In the genomic region with DNA sequence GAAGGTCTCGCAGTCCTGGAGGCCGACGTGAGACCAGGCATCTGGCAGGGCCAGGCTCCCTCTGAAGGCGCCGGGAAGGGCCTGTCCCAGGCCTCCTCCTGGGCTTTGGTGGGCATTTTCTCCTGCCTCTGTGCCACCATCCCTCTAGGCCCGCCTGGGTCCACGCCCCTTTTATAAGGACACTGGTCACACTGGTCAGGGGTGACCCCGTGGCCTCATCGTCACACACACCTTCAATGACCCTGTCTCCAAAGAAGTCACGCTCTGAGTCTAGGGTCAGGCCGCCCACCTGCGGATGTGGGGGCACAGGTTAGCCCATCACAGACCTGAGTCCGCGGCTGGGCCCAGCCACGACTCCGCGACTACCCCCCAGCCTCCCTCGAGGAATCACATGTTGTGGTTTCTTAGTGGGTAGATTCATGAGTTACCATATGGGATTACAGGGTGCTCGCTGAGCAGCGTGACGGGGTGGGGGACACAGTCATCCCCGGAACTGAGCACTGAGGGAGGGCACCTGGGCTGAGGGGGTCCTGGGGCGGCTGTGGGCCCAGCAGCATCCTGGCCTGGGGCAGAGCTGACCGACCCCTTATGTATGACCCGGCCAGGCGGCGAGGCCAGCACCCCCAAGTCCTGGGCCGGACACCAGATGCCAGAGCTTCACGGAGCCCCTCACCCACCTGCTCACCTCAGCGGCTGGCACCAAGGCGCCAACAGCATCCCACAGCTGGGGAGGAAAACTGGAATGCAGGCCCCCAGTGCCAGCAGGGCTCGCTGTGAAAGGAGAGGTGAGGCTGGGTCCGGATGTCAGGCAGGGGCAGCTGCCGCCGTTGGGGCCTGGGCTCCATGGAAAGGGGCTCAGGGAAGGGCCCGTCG, we compare ENCODE assay signal across 16 cellular contexts.
DNase-seq lines count a peak whose midpoint lies in the region; ATAC-seq and TF ChIP-seq lines count a peak whose summit lies in the region.
"Had no signal": no experiment of that assay in that cellular context is flagged by ENCODE, and none has a peak within 500 bp of the region (broad histone marks: within the 10 kb centered on the region; RNA-seq: fewer than 3 reads in every experiment).

No MANE protein-coding gene starts in this region.

- no peaks in the 10 kb centered on the region for H3K9me3 ChIP-seq in adrenal gland (replicated peaks in 1 of 3)
- H3K9me3 ChIP-seq: A549 had no signal

- no peak for TF ChIP-seq POLR2A in adrenal gland (IDR thresholded peaks at IDR 0.05)

- POLR2A ChIA-PET in activated CD8-positive, alpha-beta T cell treated with anti-CD3 and anti-CD28 coated beads, Interleukin-2, amount 10 ng/mL, durations not matched to agents 7 days and 5 days (lab: Charles Lee), result no interaction called here
- POLR2A ChIA-PET in activated CD8-positive, alpha-beta T cell treated with anti-CD3 and anti-CD28 coated beads for 36 hours (lab: Charles Lee), result no interaction called here
- POLR2A ChIA-PET in WTC11 (lab: Charles Lee), result no interaction called here

- H3K36me3 ChIP-seq in adrenal gland (replicated peaks in 1 of 2), result no peaks in the 10 kb centered on the region

- H3K4me1 ChIP-seq in adrenal gland (replicated peaks in 1 of 2), result no peaks in the 10 kb centered on the region
- H3K4me1 ChIP-seq: A549 had no signal

- DNase-seq in activated CD8-positive, alpha-beta T cell treated with anti-CD3 and anti-CD28 coated beads, Interleukin-2, amount 10 ng/mL, durations not matched to agents 7 days and 5 days, result peak; percentile 15
- no peak for DNase-seq in activated CD8-positive, alpha-beta T cell treated with anti-CD3 and anti-CD28 coated beads for 36 hours
- DNase-seq in adrenal gland (peak in 4 of 7 donors; percentile 11 to 44 (median 16)), mesenteric fat pad (ENCODE audit: low spot score) (peak; percentile 89), WTC11 (ENCODE audit: low spot score) (no peak), NCI-H69 (lab: John Stamatoyannopoulos, UW) (no peak)
- no peak for DNase-seq in stimulated activated naive B cell treated with anti-CD40 and anti-IgM and Interleukin-4, amounts not matched to agents 10 μg/mL and 1 μg/mL and 100 μg/mL, for 72 hours
- DNase-seq in activated CD4-positive, CD25-positive, alpha-beta regulatory T cell treated with anti-CD3 and anti-CD28 coated beads, Interleukin-2, amount 50 U/mL, for 72 hours, result no peak
- DNase-seq: activated CD4-positive, alpha-beta T cell treated with anti-CD3 and anti-CD28 coated beads for 48 hours; NCI-H1930; NCI-H510A; stimulated activated CD4-positive, alpha-beta T cell treated with anti-CD3 and anti-CD28 coated beads, Interleukin-4, amount 100 ng/mL, for 4 hours; trophoblast cell had no signal

- TF ChIP-seq CTCF in activated CD8-positive, alpha-beta T cell treated with anti-CD3 and anti-CD28 coated beads for 36 hours (IDR thresholded peaks at IDR 0.05), result no peak
- no peak for TF ChIP-seq CTCF in adrenal gland (IDR thresholded peaks at IDR 0.05)
- no peak for TF ChIP-seq CTCF in WTC11 (IDR thresholded peaks at IDR 0.05)

- H3K27me3 Mint-ChIP-seq in activated CD8-positive, alpha-beta T cell treated with anti-CD3 and anti-CD28 coated beads, Interleukin-2, amount 10 ng/mL, durations not matched to agents 7 days and 5 days (ENCODE audit: low read depth), result peaks cover 4% of the 10 kb centered on the region
- H3K27me3 Mint-ChIP-seq in activated CD8-positive, alpha-beta T cell treated with anti-CD3 and anti-CD28 coated beads for 36 hours, result peaks cover 5% of the 10 kb centered on the region
- H3K27me3 Mint-ChIP-seq in stimulated activated naive B cell treated with anti-CD40 and anti-IgM and Interleukin-4, amounts not matched to agents 10 μg/mL and 1 μg/mL and 100 μg/mL, for 72 hours, result peaks cover 14 to 23% of the 10 kb centered on the region in 2 donors
- H3K27me3 Mint-ChIP-seq in WTC11 (ENCODE audit: low read depth), result peaks cover 2% of the 10 kb centered on the region; the same call in 1 of the 2 replicates

- H3K27ac ChIP-seq in adrenal gland, result peak overlapping the region in 1 of 5 donors; percentile 18
- H3K27ac ChIP-seq: A549 had no signal

- intact Hi-C loops in activated CD8-positive, alpha-beta T cell treated with anti-CD3 and anti-CD28 coated beads for 36 hours (cut with micrococcal nuclease), result no loop called here
- intact Hi-C loops in adrenal gland (cut with DNase I), result no loop called here

- H3K27ac Mint-ChIP-seq in activated CD8-positive, alpha-beta T cell treated with anti-CD3 and anti-CD28 coated beads, Interleukin-2, amount 10 ng/mL, durations not matched to agents 7 days and 5 days, result no peak overlapping the region
- no peak overlapping the region for H3K27ac Mint-ChIP-seq in activated CD8-positive, alpha-beta T cell treated with anti-CD3 and anti-CD28 coated beads for 36 hours
- peak overlapping the region; percentile 59 for H3K27ac Mint-ChIP-seq in stimulated activated naive B cell treated with anti-CD40 and anti-IgM and Interleukin-4, amounts not matched to agents 10 μg/mL and 1 μg/mL and 100 μg/mL, for 72 hours
- no peak overlapping the region for H3K27ac Mint-ChIP-seq in WTC11
- H3K27ac Mint-ChIP-seq: activated T-helper 1 cell treated with anti-CD3 and anti-CD28 coated beads, Interleukin-12 subunit alpha, Interleukin-12 subunit beta, Interleukin-2, Interleukin-4 antibody, amounts not matched to agents 30 ng/mL and 10 ng/mL and 1 ng/mL, durations not matched to agents 14 hours and 24 hours and 36 hours; memory B cell had no signal

- H3K4me1 Mint-ChIP-seq in activated CD8-positive, alpha-beta T cell treated with anti-CD3 and anti-CD28 coated beads, Interleukin-2, amount 10 ng/mL, durations not matched to agents 7 days and 5 days (ENCODE audit: low read depth), result no peaks in the 10 kb centered on the region
- peaks cover 2% of the 10 kb centered on the region for H3K4me1 Mint-ChIP-seq in activated CD8-positive, alpha-beta T cell treated with anti-CD3 and anti-CD28 coated beads for 36 hours (ENCODE audit: low read depth)
- H3K4me1 Mint-ChIP-seq in stimulated activated naive B cell treated with anti-CD40 and anti-IgM and Interleukin-4, amounts not matched to agents 10 μg/mL and 1 μg/mL and 100 μg/mL, for 72 hours, result peaks cover 5% of the 10 kb centered on the region in 2 donors
- H3K4me1 Mint-ChIP-seq in WTC11, result 0 out of 2 replicates have a peak, but pooled peaks cover 2% of the 10 kb centered on the region
- H3K4me1 Mint-ChIP-seq: memory B cell had no signal

- 91 to 94% (median 93%) methylated on average over 23 to 37 of the region's 37 CpGs for WGBS in adrenal gland, 4 donors

- no peaks in the 10 kb centered on the region for H3K27me3 ChIP-seq in adrenal gland

- ATAC-seq in activated CD8-positive, alpha-beta T cell treated with anti-CD3 and anti-CD28 coated beads, Interleukin-2, amount 10 ng/mL, durations not matched to agents 7 days and 5 days, result no peak
- ATAC-seq in activated CD8-positive, alpha-beta T cell treated with anti-CD3 and anti-CD28 coated beads for 36 hours, result no peak
- no peak for ATAC-seq in stimulated activated naive B cell treated with anti-CD40 and anti-IgM and Interleukin-4, amounts not matched to agents 10 μg/mL and 1 μg/mL and 100 μg/mL, for 72 hours (replicated peaks)
- ATAC-seq in WTC11, result no peak
- ATAC-seq: A549 had no signal

- no peak overlapping the region for H3K4me3 ChIP-seq in adrenal gland
- H3K4me3 ChIP-seq: A549 had no signal

- H3K36me3 Mint-ChIP-seq in activated CD8-positive, alpha-beta T cell treated with anti-CD3 and anti-CD28 coated beads, Interleukin-2, amount 10 ng/mL, durations not matched to agents 7 days and 5 days (ENCODE audit: low read depth), result peaks cover 4% of the 10 kb centered on the region
- no peaks in the 10 kb centered on the region for H3K36me3 Mint-ChIP-seq in activated CD8-positive, alpha-beta T cell treated with anti-CD3 and anti-CD28 coated beads for 36 hours (ENCODE audit: low read depth)
- peaks cover 5% of the 10 kb centered on the region in 2 donors for H3K36me3 Mint-ChIP-seq in stimulated activated naive B cell treated with anti-CD40 and anti-IgM and Interleukin-4, amounts not matched to agents 10 μg/mL and 1 μg/mL and 100 μg/mL, for 72 hours
- peaks cover 7% of the 10 kb centered on the region for H3K36me3 Mint-ChIP-seq in WTC11

- no peak overlapping the region for H3K4me3 Mint-ChIP-seq in activated CD8-positive, alpha-beta T cell treated with anti-CD3 and anti-CD28 coated beads, Interleukin-2, amount 10 ng/mL, durations not matched to agents 7 days and 5 days
- H3K4me3 Mint-ChIP-seq in activated CD8-positive, alpha-beta T cell treated with anti-CD3 and anti-CD28 coated beads for 36 hours, result no peak overlapping the region
- H3K4me3 Mint-ChIP-seq in stimulated activated naive B cell treated with anti-CD40 and anti-IgM and Interleukin-4, amounts not matched to agents 10 μg/mL and 1 μg/mL and 100 μg/mL, for 72 hours, result no peak overlapping the region
- H3K4me3 Mint-ChIP-seq in WTC11, result no peak overlapping the region
- H3K4me3 Mint-ChIP-seq: activated T-helper 1 cell treated with anti-CD3 and anti-CD28 coated beads, Interleukin-12 subunit alpha, Interleukin-12 subunit beta, Interleukin-2, Interleukin-4 antibody, amounts not matched to agents 30 ng/mL and 10 ng/mL and 1 ng/mL, durations not matched to agents 14 hours and 24 hours and 36 hours; memory B cell had no signal

- H3K9me3 Mint-ChIP-seq in activated CD8-positive, alpha-beta T cell treated with anti-CD3 and anti-CD28 coated beads, Interleukin-2, amount 10 ng/mL, durations not matched to agents 7 days and 5 days (ENCODE audit: insufficient read depth), result peaks cover 4% of the 10 kb centered on the region
- peaks cover 2% of the 10 kb centered on the region for H3K9me3 Mint-ChIP-seq in activated CD8-positive, alpha-beta T cell treated with anti-CD3 and anti-CD28 coated beads for 36 hours
- peaks cover 9 to 14% of the 10 kb centered on the region in 2 donors for H3K9me3 Mint-ChIP-seq in stimulated activated naive B cell treated with anti-CD40 and anti-IgM and Interleukin-4, amounts not matched to agents 10 μg/mL and 1 μg/mL and 100 μg/mL, for 72 hours
- peaks cover 8% of the 10 kb centered on the region for H3K9me3 Mint-ChIP-seq in WTC11

- CTCF ChIA-PET in activated CD8-positive, alpha-beta T cell treated with anti-CD3 and anti-CD28 coated beads, Interleukin-2, amount 10 ng/mL, durations not matched to agents 7 days and 5 days (lab: Charles Lee), result no interaction called here
- CTCF ChIA-PET in activated CD8-positive, alpha-beta T cell treated with anti-CD3 and anti-CD28 coated beads for 36 hours (lab: Charles Lee), result no interaction called here
- CTCF ChIA-PET in WTC11 (lab: Charles Lee), result interaction anchor here (1.1 kb wide), 1 partner anchor 10 kb away, joined by 3 read pairs; no protein-coding TSS in a partner anchor

TF ChIP-seq in WTC11, 78 proteins besides CTCF, POLR2A, EP300 and RAD21 (continues in another document):
- TF ChIP-seq, protein P1, sequence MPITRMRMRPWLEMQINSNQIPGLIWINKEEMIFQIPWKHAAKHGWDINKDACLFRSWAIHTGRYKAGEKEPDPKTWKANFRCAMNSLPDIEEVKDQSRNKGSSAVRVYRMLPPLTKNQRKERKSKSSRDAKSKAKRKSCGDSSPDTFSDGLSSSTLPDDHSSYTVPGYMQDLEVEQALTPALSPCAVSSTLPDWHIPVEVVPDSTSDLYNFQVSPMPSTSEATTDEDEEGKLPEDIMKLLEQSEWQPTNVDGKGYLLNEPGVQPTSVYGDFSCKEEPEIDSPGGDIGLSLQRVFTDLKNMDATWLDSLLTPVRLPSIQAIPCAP (CRISPR knock-in tag; IDR thresholded peaks at IDR 0.05), result no peak
- no peak for TF ChIP-seq OVOL2 (CRISPR knock-in tag; IDR thresholded peaks at IDR 0.05; ENCODE audit: borderline replicate concordance)

Comparison
In these comparisons a context has a peak if more than half of its experiments do, and no peak if none do; other contexts are left out.
1. DNase-seq: peak in activated CD8-positive, alpha-beta T cell treated with anti-CD3 and anti-CD28 coated beads, Interleukin-2, amount 10 ng/mL, durations not matched to agents 7 days and 5 days (single experiment), adrenal gland (4 of 7) and mesenteric fat pad (single experiment); none in activated CD8-positive, alpha-beta T cell treated with anti-CD3 and anti-CD28 coated beads for 36 hours (single experiment), stimulated activated naive B cell treated with anti-CD40 and anti-IgM and Interleukin-4, amounts not matched to agents 10 μg/mL and 1 μg/mL and 100 μg/mL, for 72 hours (single experiment), activated CD4-positive, CD25-positive, alpha-beta regulatory T cell treated with anti-CD3 and anti-CD28 coated beads, Interleukin-2, amount 50 U/mL, for 72 hours (single experiment), WTC11 (single experiment) and NCI-H69 (single experiment).